ENCODE assay signal across 18 cellular contexts in the genomic region with DNA sequence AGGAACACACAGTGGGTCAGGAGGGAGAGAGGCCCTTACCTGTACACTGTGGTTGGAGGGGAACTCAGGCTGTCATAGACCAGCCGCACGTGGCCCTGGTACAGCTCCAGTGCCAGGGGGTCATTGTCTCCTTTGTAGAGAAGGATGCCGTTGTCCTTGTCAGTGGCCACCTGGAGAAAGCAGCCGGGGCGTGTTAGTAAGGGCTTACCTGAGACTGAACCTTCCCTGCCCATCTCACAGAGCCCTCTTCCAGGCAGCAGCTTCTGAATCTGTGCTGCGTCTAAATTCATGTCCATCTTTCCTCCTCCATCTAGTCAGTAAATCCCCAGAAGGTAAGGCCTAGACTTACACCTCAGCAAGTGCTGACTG.
DNase-seq lines count a peak whose midpoint lies in the region; ATAC-seq and TF ChIP-seq lines count a peak whose summit lies in the region.
"Had no signal": no experiment of that assay in that cellular context is flagged by ENCODE, and none has a peak within 500 bp of the region (broad histone marks: within the 10 kb centered on the region; RNA-seq: fewer than 3 reads in every experiment).

No MANE protein-coding gene starts in this region.

- no peaks in the 10 kb centered on the region for H3K27me3 Mint-ChIP-seq in activated T-cell treated with anti-CD3 and anti-CD28 coated beads, Interleukin-2, amount 50 U/mL, for 72 hours (ENCODE audit: low read depth)
- H3K27me3 Mint-ChIP-seq in CD8-positive, alpha-beta T cell (ENCODE audit: low read depth), result no peaks in the 10 kb centered on the region
- no peaks in the 10 kb centered on the region for H3K27me3 Mint-ChIP-seq in activated naive CD8-positive, alpha-beta T cell treated with anti-CD3 and anti-CD28 coated beads for 36 hours
- peaks cover 5% of the 10 kb centered on the region for H3K27me3 Mint-ChIP-seq in progenitor cell of endocrine pancreas
- peaks cover 0 to 27% of the 10 kb centered on the region in 2 donors for H3K27me3 Mint-ChIP-seq in effector memory CD8-positive, alpha-beta T cell

- peaks cover 6% of the 10 kb centered on the region for H3K4me1 ChIP-seq in CD8-positive, alpha-beta T cell (ENCODE audit: insufficient read depth, low read length)

- CTCF ChIA-PET in CD8-positive, alpha-beta T cell (lab: Charles Lee), result no interaction called here

- H3K27me3 ChIP-seq in CD8-positive, alpha-beta T cell (ENCODE audit: insufficient read depth, low read length), result no peaks in the 10 kb centered on the region

- H3K4me3 ChIP-seq in CD8-positive, alpha-beta T cell (ENCODE audit: low read depth, low read length), result no peak overlapping the region
- H3K4me3 ChIP-seq: HAP-1 had no signal

- no peaks in the 10 kb centered on the region for H3K36me3 Mint-ChIP-seq in activated T-cell treated with anti-CD3 and anti-CD28 coated beads, Interleukin-2, amount 50 U/mL, for 72 hours (ENCODE audit: insufficient read depth in 2 of 2)
- no peaks in the 10 kb centered on the region for H3K36me3 Mint-ChIP-seq in CD8-positive, alpha-beta T cell
- H3K36me3 Mint-ChIP-seq in activated naive CD8-positive, alpha-beta T cell treated with anti-CD3 and anti-CD28 coated beads for 36 hours, result no peaks in the 10 kb centered on the region
- no peaks in the 10 kb centered on the region for H3K36me3 Mint-ChIP-seq in progenitor cell of endocrine pancreas (ENCODE audit: insufficient read depth)
- no peaks in the 10 kb centered on the region for H3K36me3 Mint-ChIP-seq in effector memory CD8-positive, alpha-beta T cell (ENCODE audit: insufficient read depth)

- POLR2A ChIA-PET in CD8-positive, alpha-beta T cell (lab: Charles Lee), result no interaction called here

- H3K9me3 ChIP-seq in CD8-positive, alpha-beta T cell (ENCODE audit: low read length), result no peaks in the 10 kb centered on the region
- H3K9me3 ChIP-seq: HAP-1 had no signal

- peaks cover 31% of the 10 kb centered on the region for H3K4me1 Mint-ChIP-seq in activated T-cell treated with anti-CD3 and anti-CD28 coated beads, Interleukin-2, amount 50 U/mL, for 72 hours (ENCODE audit: low read depth)
- H3K4me1 Mint-ChIP-seq in CD8-positive, alpha-beta T cell (ENCODE audit: low read depth), result peaks cover 7% of the 10 kb centered on the region
- peaks cover 9% of the 10 kb centered on the region for H3K4me1 Mint-ChIP-seq in activated naive CD8-positive, alpha-beta T cell treated with anti-CD3 and anti-CD28 coated beads for 36 hours
- no peaks in the 10 kb centered on the region for H3K4me1 Mint-ChIP-seq in progenitor cell of endocrine pancreas (ENCODE audit: low read depth)
- H3K4me1 Mint-ChIP-seq in effector memory CD8-positive, alpha-beta T cell (ENCODE audit: low read depth in 2 of 2), result peaks cover 0 to 4% of the 10 kb centered on the region in 2 donors

- intact Hi-C loops in CD8-positive, alpha-beta T cell (cut with DNase I, micrococcal nuclease), result loop anchor here in 1 of 2 experiments (5.0 kb wide), 1 partner anchor 618 kb away; a partner anchor contains a TSS

- H3K27ac Mint-ChIP-seq in activated T-cell treated with anti-CD3 and anti-CD28 coated beads, Interleukin-2, amount 50 U/mL, for 72 hours, result no peak overlapping the region
- H3K27ac Mint-ChIP-seq in CD8-positive, alpha-beta T cell, result peak overlapping the region; percentile 81
- peak overlapping the region; percentile 74 for H3K27ac Mint-ChIP-seq in activated naive CD8-positive, alpha-beta T cell treated with anti-CD3 and anti-CD28 coated beads for 36 hours
- H3K27ac Mint-ChIP-seq in progenitor cell of endocrine pancreas, result peak overlapping the region; percentile 33
- no peak overlapping the region for H3K27ac Mint-ChIP-seq in effector memory CD8-positive, alpha-beta T cell

- ATAC-seq in activated T-cell treated with anti-CD3 and anti-CD28 coated beads, Interleukin-2, amount 50 U/mL, for 72 hours (replicated peaks in 1 of 2), result no peak
- ATAC-seq in CD8-positive, alpha-beta T cell, result no peak
- no peak for ATAC-seq in effector memory CD8-positive, alpha-beta T cell (replicated peaks)
- ATAC-seq: HepG2, Right ventricle myocardium inferior had no signal

- H3K27ac ChIP-seq in CD8-positive, alpha-beta T cell (ENCODE audit: low read depth, low read length), result no peak overlapping the region

- no peak for TF ChIP-seq CTCF in CD8-positive, alpha-beta T cell (IDR thresholded peaks at IDR 0.05)
- no peak for TF ChIP-seq CTCF in progenitor cell of endocrine pancreas (IDR thresholded peaks at IDR 0.05; ENCODE audit: unreplicated experiment)

- H3K4me3 Mint-ChIP-seq in activated T-cell treated with anti-CD3 and anti-CD28 coated beads, Interleukin-2, amount 50 U/mL, for 72 hours, result peak overlapping the region; percentile 51 to 58
- H3K4me3 Mint-ChIP-seq in CD8-positive, alpha-beta T cell, result peak overlapping the region; percentile 73
- no peak overlapping the region for H3K4me3 Mint-ChIP-seq in activated naive CD8-positive, alpha-beta T cell treated with anti-CD3 and anti-CD28 coated beads for 36 hours
- H3K4me3 Mint-ChIP-seq in progenitor cell of endocrine pancreas (ENCODE audit: low read depth), result no peak overlapping the region
- H3K4me3 Mint-ChIP-seq in effector memory CD8-positive, alpha-beta T cell, result peak overlapping the region in 1 of 2 donors; percentile 13

- no peaks in the 10 kb centered on the region for H3K36me3 ChIP-seq in CD8-positive, alpha-beta T cell (ENCODE audit: insufficient read depth, low read length)
- H3K36me3 ChIP-seq: HAP-1 had no signal

- H3K9me3 Mint-ChIP-seq in activated T-cell treated with anti-CD3 and anti-CD28 coated beads, Interleukin-2, amount 50 U/mL, for 72 hours, result no peaks in the 10 kb centered on the region
- no peaks in the 10 kb centered on the region for H3K9me3 Mint-ChIP-seq in CD8-positive, alpha-beta T cell
- H3K9me3 Mint-ChIP-seq in activated naive CD8-positive, alpha-beta T cell treated with anti-CD3 and anti-CD28 coated beads for 36 hours, result no peaks in the 10 kb centered on the region
- no peaks in the 10 kb centered on the region for H3K9me3 Mint-ChIP-seq in progenitor cell of endocrine pancreas (ENCODE audit: low read depth)
- H3K9me3 Mint-ChIP-seq in effector memory CD8-positive, alpha-beta T cell, result no peaks in the 10 kb centered on the region

- DNase-seq in activated T-cell treated with anti-CD3 and anti-CD28 coated beads, Interleukin-2, amount 50 U/mL, for 72 hours, result no peak
- DNase-seq in activated T-cell treated with anti-CD3 and anti-CD28 coated beads, Interleukin-2, amount 50 U/mL, for 1 hour, result no peak
- DNase-seq in CD8-positive, alpha-beta T cell, result no peak
- DNase-seq in activated naive CD8-positive, alpha-beta T cell treated with anti-CD3 and anti-CD28 coated beads for 36 hours, result no peak
- DNase-seq in progenitor cell of endocrine pancreas (ENCODE audit: low spot score, unreplicated experiment) (no peak), DMS153 (lab: John Stamatoyannopoulos, UW) (no peak), NCI-H446 treated with DMSO at 0.1 percent for 48 hours (lab: John Stamatoyannopoulos, UW) (no peak)
- DNase-seq in effector memory CD8-positive, alpha-beta T cell, result no peak
- DNase-seq: ACHN, Karpas-422, MM.1S, NCI-H1105 treated with DMSO at 0.1 percent for 48 hours, NCI-H187 treated with DMSO at 0.1 percent for 48 hours, NCI-H2171, NCI-H82 had no signal

Comparison
In these comparisons a context has a peak if more than half of its experiments do, and no peak if none do; other contexts are left out.
1. H3K27ac Mint-ChIP-seq: peak in CD8-positive, alpha-beta T cell (single experiment), activated naive CD8-positive, alpha-beta T cell treated with anti-CD3 and anti-CD28 coated beads for 36 hours (single experiment) and progenitor cell of endocrine pancreas (single experiment); none in activated T-cell treated with anti-CD3 and anti-CD28 coated beads, Interleukin-2, amount 50 U/mL, for 72 hours (single experiment) and effector memory CD8-positive, alpha-beta T cell (0 of 2).
2. H3K4me3 Mint-ChIP-seq: peak in activated T-cell treated with anti-CD3 and anti-CD28 coated beads, Interleukin-2, amount 50 U/mL, for 72 hours (2 of 2) and CD8-positive, alpha-beta T cell (single experiment); none in activated naive CD8-positive, alpha-beta T cell treated with anti-CD3 and anti-CD28 coated beads for 36 hours (single experiment) and progenitor cell of endocrine pancreas (single experiment).